8 cellular contexts compared by ENCODE assay signal in genomic region chr17:2222901-2223616, GRCh38.
DNase-seq lines count a peak whose midpoint lies in the region; FAIRE-seq and TF ChIP-seq lines count a peak whose summit lies in the region.

No MANE protein-coding gene starts in this region.

- peak overlapping the region; percentile 52 for H3K9ac ChIP-seq in MM.1S (ENCODE audit: low read length)
- H3K9ac ChIP-seq in kidney (ENCODE audit: low read length in 2 of 2): no peak overlapping the region

- peaks cover 33% of the 10 kb centered on the region for H3K4me1 ChIP-seq in MM.1S (ENCODE audit: low read length)
- peaks cover 8 to 11% of the 10 kb centered on the region in 2 donors for H3K4me1 ChIP-seq in adrenal gland (replicated peaks in 1 of 2)
- peaks cover 9 to 12% of the 10 kb centered on the region in 2 donors for H3K4me1 ChIP-seq in kidney (ENCODE audit: control insufficient read depth in 1 of 2, insufficient read depth in 1 of 2, low read depth in 1 of 2, low read length in 2 of 2)

- H3K4me3 ChIP-seq in MM.1S (ENCODE audit: low read length): peak overlapping the region; percentile 30
- no peak overlapping the region for H3K4me3 ChIP-seq in adrenal gland
- no peak overlapping the region for H3K4me3 ChIP-seq in lower leg skin (ENCODE audit: low read depth, poor library complexity, severe bottlenecking)
- H3K4me3 ChIP-seq in kidney (ENCODE audit: low read length in 2 of 2): no peak overlapping the region

- no peaks in the 10 kb centered on the region for H4K20me1 ChIP-seq in MM.1S (ENCODE audit: insufficient read depth, low read length)

- H3F3A ChIP-seq in MM.1S (ENCODE audit: insufficient read depth, low read length): peaks cover 28% of the 10 kb centered on the region

- intact Hi-C loops in adrenal gland (cut with DNase I): no loop called here
- intact Hi-C loops in lower leg skin (cut with DNase I; ENCODE audit: low total_unique reads): no loop called here
- intact Hi-C loops in kidney (cut with DNase I): no loop called here

- TF ChIP-seq CTCF in MM.1S (IDR thresholded peaks at IDR 0.05; ENCODE audit: low read length): peak; percentile 10; the same call in 1 of the 2 replicates
- TF ChIP-seq CTCF in adrenal gland (IDR thresholded peaks at IDR 0.05): no peak
- TF ChIP-seq CTCF in lower leg skin (IDR thresholded peaks at IDR 0.05): no peak
- no peak for TF ChIP-seq CTCF in kidney (IDR thresholded peaks at IDR 0.05; ENCODE audit: borderline replicate concordance, extremely low read depth, insufficient read depth)

- DNase-seq in EH (ENCODE audit: low read depth): peak; percentile 79
- peak; percentile 95 for DNase-seq in MM.1S
- DNase-seq in adrenal gland: peak in 6 of 7 donors; percentile 52 to 87 (median 72)
- DNase-seq in lower leg skin (ENCODE audit: low spot score in 2 of 2): peak; percentile 57 to 89
- peak; percentile 41 to 59 for DNase-seq in stimulated activated CD8-positive, alpha-beta memory T cell treated with anti-CD3 and anti-CD28 coated beads, Interleukin-7, amount 100 ng/mL, for 4 hours (ENCODE audit: low read depth in 2 of 2)
- DNase-seq in kidney: no peak
- DNase-seq in DMS153 (lab: John Stamatoyannopoulos, UW): no peak
- no peak for DNase-seq in NCI-H1436 treated with DMSO at 0.1 percent for 48 hours (lab: John Stamatoyannopoulos, UW)

- no peak for FAIRE-seq in kidney (lab: Jason Lieb, UNC)

- H3K9me3 ChIP-seq in MM.1S (replicated peaks; ENCODE audit: insufficient read depth, low read length): no peaks in the 10 kb centered on the region
- no peaks in the 10 kb centered on the region for H3K9me3 ChIP-seq in adrenal gland (replicated peaks in 1 of 3)
- H3K9me3 ChIP-seq in kidney (ENCODE audit: control insufficient read depth in 1 of 2, low read length in 2 of 2): no peaks in the 10 kb centered on the region

- H3K27me3 ChIP-seq in MM.1S (replicated peaks; ENCODE audit: insufficient read depth, low read length) (no peaks in the 10 kb centered on the region), adrenal gland (no peaks in the 10 kb centered on the region)

- H3K36me3 ChIP-seq in MM.1S (replicated peaks; ENCODE audit: insufficient read depth, low read length) (no peaks in the 10 kb centered on the region; the same call in 1 of the 2 replicates), adrenal gland (replicated peaks in 1 of 2) (no peaks in the 10 kb centered on the region), kidney (ENCODE audit: control insufficient read depth in 1 of 2, insufficient read depth in 2 of 2, low read length in 2 of 2) (no peaks in the 10 kb centered on the region)

- H3K9me2 ChIP-seq in MM.1S (replicated peaks; ENCODE audit: insufficient read depth, low read length): no peaks in the 10 kb centered on the region

- H2AFZ ChIP-seq in MM.1S (ENCODE audit: low read length): peak overlapping the region; percentile 10; the same call in 1 of the 2 replicates

- peak overlapping the region; percentile 66 for H3K4me2 ChIP-seq in MM.1S (ENCODE audit: low read depth, low read length)

- 64 to 74% (median 66%) methylated on average over 8 to 10 of the region's 10 CpGs for WGBS in adrenal gland, 4 donors
- WGBS in lower leg skin, 2 donors: 26 to 32% methylated on average over 10 of the region's 10 CpGs

- TF ChIP-seq POLR2A in adrenal gland (IDR thresholded peaks at IDR 0.05) (no peak), lower leg skin (IDR thresholded peaks at IDR 0.05) (no peak)

- H3K79me2 ChIP-seq in MM.1S (ENCODE audit: low read length): peaks cover 5% of the 10 kb centered on the region; the same call in 1 of the 2 replicates

- H3K27ac ChIP-seq in MM.1S (ENCODE audit: low read length): peak overlapping the region; percentile 96
- peak overlapping the region in 2 of 5 donors; percentile 50 to 55 for H3K27ac ChIP-seq in adrenal gland
- H3K27ac ChIP-seq in kidney (ENCODE audit: low read depth in 2 of 2, low read length in 2 of 2): no peak overlapping the region

Comparison
In these comparisons a context has a peak if more than half of its experiments do, and no peak if none do; other contexts are left out.
1. DNase-seq: peak in EH (single experiment), MM.1S (single experiment), adrenal gland (6 of 7), lower leg skin (2 of 2) and stimulated activated CD8-positive, alpha-beta memory T cell treated with anti-CD3 and anti-CD28 coated beads, Interleukin-7, amount 100 ng/mL, for 4 hours (2 of 2); none in kidney (single experiment), DMS153 (single experiment) and NCI-H1436 treated with DMSO at 0.1 percent for 48 hours (single experiment).